8 cellular contexts compared by ENCODE assay signal in genomic region chr12:51028126-51028810, GRCh38. TPM values are rescaled to one million over a fixed set of nuclear protein-coding genes. Genes with fewer than 3 reads are reported as not detected.
DNase-seq lines count a peak whose midpoint lies in the region; ATAC-seq and TF ChIP-seq lines count a peak whose summit lies in the region.

No MANE protein-coding gene starts in this region.

- H3K27me3 ChIP-seq in MG63 (no peaks in the 10 kb centered on the region), esophagus squamous epithelium (peaks cover 0 to 5% (median 0%) of the 10 kb centered on the region in 4 donors)

- H3K36me3 ChIP-seq in MG63 (0 out of 2 replicates have a peak, but pooled peaks cover 2% of the 10 kb centered on the region), esophagus squamous epithelium (no peaks in the 10 kb centered on the region)

- ATAC-seq in HG03521 (IDR thresholded peaks at IDR 0.05; ENCODE audit: unreplicated experiment) (no peak), HG03139 (IDR thresholded peaks at IDR 0.05; ENCODE audit: unreplicated experiment) (no peak)

- peak in 5 of 6 experiments; percentile 19 to 68 (median 24) for TF ChIP-seq CTCF in esophagus squamous epithelium (IDR thresholded peaks at IDR 0.05)

- H3K4me3 ChIP-seq in MG63 (no peak overlapping the region), esophagus squamous epithelium (peak overlapping the region in 1 of 4 donors; percentile 7)

- in situ Hi-C loops in SK-MEL-5 (cut with HindIII; ENCODE audit: low pct_unique_long_range_greater_than_20kb, low sequenced_read_pairs): no loop called here

- intact Hi-C loops in esophagus squamous epithelium (cut with DNase I): no loop called here

- TF ChIP-seq POLR2A in esophagus squamous epithelium (IDR thresholded peaks at IDR 0.05): no peak

- peak; percentile 12 to 21 for DNase-seq in activated CD4-positive, alpha-beta T cell treated with anti-CD3 and anti-CD28 coated beads for 4 hours
- DNase-seq in activated CD4-positive, alpha-beta T cell treated with anti-CD3 and anti-CD28 coated beads for 1 hour: no peak
- DNase-seq in MG63 (peak; percentile 8), SK-MEL-5 (ENCODE audit: low read depth, low spot score) (peak; percentile 90), esophagus squamous epithelium (lab: John Stamatoyannopoulos, UW) (no peak), renal cortical epithelial cell (ENCODE audit: low read depth) (peak; percentile 68)

- H3K9me3 ChIP-seq in MG63 (no peaks in the 10 kb centered on the region), esophagus squamous epithelium (no peaks in the 10 kb centered on the region)

- H3K4me1 ChIP-seq in esophagus squamous epithelium: peaks cover 15 to 55% (median 16%) of the 10 kb centered on the region in 3 donors

- H3K27ac ChIP-seq in esophagus squamous epithelium: peak overlapping the region in 3 of 4 donors; percentile 1 to 6 (median 3)

- WGBS in esophagus squamous epithelium, 2 donors: 10 to 15% methylated on average over 8 of the region's 9 CpGs

RNA-seq across cellular contexts. Expression of gene SLC11A2, which starts 2.1 kb away (rescaled TPM):
- 12.0 and 74.1 TPM in 2 replicates for total RNA-seq in MG63 (2014; rRNA removed; shearing (Covaris generic); ENCODE audit: low replicate concordance)
- 148 and 168 TPM in 2 replicates for total RNA-seq in SK-MEL-5 (2014; rRNA removed; shearing (Covaris generic))
- polyA plus RNA-seq in SK-MEL-5 (2015; cell fraction: cytosol; rRNA removed): 58.4 and 77.7 TPM in 2 replicates
- 243 and 260 TPM in 2 replicates for polyA plus RNA-seq in SK-MEL-5 (2015; cell fraction: nucleus; rRNA removed)
- total RNA-seq in esophagus squamous epithelium (10 to 100 TPM; 23.6 to 78.9 (median 39.9) TPM), renal cortical epithelial cell (76.7 and 78.5 TPM in 2 replicates)

RNA-seq across cellular contexts. Expression of gene LETMD1, which starts 19.9 kb away (rescaled TPM):
- 27.5 and 28.8 TPM in 2 replicates for total RNA-seq in MG63 (2014; rRNA removed; shearing (Covaris generic); ENCODE audit: low replicate concordance)
- 68.6 and 77.5 TPM in 2 replicates for total RNA-seq in SK-MEL-5 (2014; rRNA removed; shearing (Covaris generic))
- 74.3 and 103 TPM in 2 replicates for polyA plus RNA-seq in SK-MEL-5 (2015; cell fraction: cytosol; rRNA removed)
- 306 and 357 TPM in 2 replicates for polyA plus RNA-seq in SK-MEL-5 (2015; cell fraction: nucleus; rRNA removed)
- total RNA-seq in esophagus squamous epithelium: 10 to 100 TPM; 19.1 to 55.3 (median 35.1) TPM
- 24.3 and 33.0 TPM in 2 replicates for total RNA-seq in renal cortical epithelial cell

RNA-seq across cellular contexts. Expression of gene CSRNP2, which starts 55.1 kb away (rescaled TPM):
- 4.6 and 7.8 TPM in 2 replicates for total RNA-seq in MG63 (2014; rRNA removed; shearing (Covaris generic); ENCODE audit: low replicate concordance)
- 15.0 and 16.0 TPM in 2 replicates for total RNA-seq in SK-MEL-5 (2014; rRNA removed; shearing (Covaris generic))
- 15.8 and 24.2 TPM in 2 replicates for polyA plus RNA-seq in SK-MEL-5 (2015; cell fraction: cytosol; rRNA removed)
- polyA plus RNA-seq in SK-MEL-5 (2015; cell fraction: nucleus; rRNA removed): 32.8 and 45.7 TPM in 2 replicates
- total RNA-seq in esophagus squamous epithelium (10 to 100 TPM in 2 of 4 donors, 1 to 10 TPM in 2; 7.4 to 14.7 (median 10.4) TPM), renal cortical epithelial cell (22.9 and 40.8 TPM in 2 replicates)

Comparison
In these comparisons a context has a peak if more than half of its experiments do, and no peak if none do; other contexts are left out.
1. DNase-seq: peak in activated CD4-positive, alpha-beta T cell treated with anti-CD3 and anti-CD28 coated beads for 4 hours (2 of 2), MG63 (single experiment), SK-MEL-5 (single experiment) and renal cortical epithelial cell (single experiment); none in activated CD4-positive, alpha-beta T cell treated with anti-CD3 and anti-CD28 coated beads for 1 hour (single experiment) and esophagus squamous epithelium (single experiment).